Comparison of ENCODE assay signal across 1 cellular context in the genomic region with DNA sequence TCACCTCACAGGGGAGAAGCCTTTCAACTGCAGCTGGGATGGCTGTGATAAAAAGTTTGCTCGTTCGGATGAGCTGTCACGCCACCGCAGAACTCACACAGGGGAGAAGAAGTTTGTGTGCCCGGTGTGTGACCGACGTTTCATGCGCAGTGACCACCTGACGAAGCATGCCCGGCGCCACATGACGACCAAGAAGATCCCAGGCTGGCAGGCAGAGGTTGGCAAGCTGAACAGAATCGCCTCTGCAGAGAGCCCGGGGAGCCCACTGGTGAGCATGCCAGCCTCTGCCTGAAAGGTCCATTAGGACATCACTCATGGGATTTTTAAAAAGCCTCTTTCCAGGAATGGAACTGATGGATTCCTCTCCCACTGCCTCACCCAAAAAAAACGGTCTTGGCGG.
TF ChIP-seq lines count a peak whose summit lies in the region.

No MANE protein-coding gene starts in this region.

TF ChIP-seq in HepG2, 621 proteins besides CTCF, POLR2A, EP300 and RAD21:
- no peak for TF ChIP-seq HDAC2 (CRISPR knock-in tag; IDR thresholded peaks at IDR 0.05)
TF ChIP-seq in HepG2: peak in this region for 0.
